In genomic region chr7:67614843-67615242, GRCh38 we compare ENCODE assay signal across 29 cellular contexts.
"Had no signal": no experiment of that assay in that cellular context is flagged by ENCODE, and none has a peak within 500 bp of the region (broad histone marks: within the 10 kb centered on the region; RNA-seq: fewer than 3 reads in every experiment).

No MANE protein-coding gene starts in this region.

- H3K4me3 ChIP-seq: ascending aorta, cardiac muscle cell, colonic mucosa had no signal

- DNase-seq: activated B cell treated with CpG ODN at 0.5 μM for 24 hours; activated CD4-positive, alpha-beta memory T cell treated with anti-CD3 and anti-CD28 coated beads for 36 hours; activated CD4-positive, alpha-beta T cell treated with anti-CD3 and anti-CD28 coated beads for 4 hours; activated CD4-positive, alpha-beta T cell treated with anti-CD3 and anti-CD28 coated beads, Interleukin-2, amount 10 ng/mL, durations not matched to agents 24 days and 14 days; activated CD4-positive, alpha-beta T cell treated with anti-CD3 and anti-CD28 coated beads, Interleukin-2, amount 50 U/mL, for 1 hour; activated CD4-positive, alpha-beta T cell treated with anti-CD3 and anti-CD28 coated beads, Interleukin-2, amount 50 U/mL, for 4 hours; activated CD4-positive, CD25-positive, alpha-beta regulatory T cell treated with anti-CD3 and anti-CD28 coated beads, Interleukin-2, amount 50 U/mL, for 72 hours; activated CD8-positive, alpha-beta memory T cell treated with anti-CD3 and anti-CD28 coated beads, Interleukin-2, amount 10 ng/mL, durations not matched to agents 7 days and 5 days; activated CD8-positive, alpha-beta memory T cell treated with anti-CD3 and anti-CD28 coated beads, Interleukin-2, amount 50 U/mL, for 48 hours; activated CD8-positive, alpha-beta T cell treated with anti-CD3 and anti-CD28 coated beads for 36 hours; activated effector memory CD4-positive, alpha-beta T cell treated with Interleukin-2 at 50 U/mL for 16 hours; activated gamma-delta T cell; activated naive CD4-positive, alpha-beta T cell treated with anti-CD3 and anti-CD28 coated beads, Interleukin-2, amount 10 ng/mL, durations not matched to agents 7 days and 5 days; activated naive CD4-positive, alpha-beta T cell treated with Interleukin-2 at 50 U/mL for 16 hours; activated naive CD8-positive, alpha-beta T cell treated with anti-CD3 and anti-CD28 coated beads, Interleukin-2, amount 10 ng/mL, durations not matched to agents 7 days and 5 days; activated naive CD8-positive, alpha-beta T cell treated with anti-CD3 and anti-CD28 coated beads, Interleukin-2, amount 50 U/mL, for 24 hours; activated T-cell treated with anti-CD3 and anti-CD28 coated beads, Interleukin-2, amount 50 U/mL, for 24 hours; activated T-cell treated with anti-CD3 and anti-CD28 coated beads, Interleukin-2, amount 50 U/mL, for 48 hours; amygdala; anterior cingulate cortex; caudate nucleus; cerebellar nuclear complex; colonic mucosa; T-helper 2 cell; T-helper 9 cell had no signal

- H3K4me1 ChIP-seq: ascending aorta, colonic mucosa had no signal

- H3K27ac ChIP-seq: ascending aorta, cardiac muscle cell, colonic mucosa, VCaP had no signal

- H3K36me3 ChIP-seq: ascending aorta, cardiac muscle cell, colonic mucosa had no signal

- FAIRE-seq: TTC549 had no signal

- H3K27me3 ChIP-seq: ascending aorta, colonic mucosa had no signal

- ATAC-seq: activated CD8-positive, alpha-beta memory T cell treated with anti-CD3 and anti-CD28 coated beads, Interleukin-2, amount 10 ng/mL, durations not matched to agents 7 days and 5 days; activated CD8-positive, alpha-beta T cell treated with anti-CD3 and anti-CD28 coated beads for 36 hours; activated naive CD8-positive, alpha-beta T cell treated with anti-CD3 and anti-CD28 coated beads, Interleukin-2, amount 50 U/mL, for 24 hours had no signal

- H3K9me3 ChIP-seq: ascending aorta, colonic mucosa had no signal
